Comparison of ENCODE assay signal across 17 cellular contexts in the genomic region with DNA sequence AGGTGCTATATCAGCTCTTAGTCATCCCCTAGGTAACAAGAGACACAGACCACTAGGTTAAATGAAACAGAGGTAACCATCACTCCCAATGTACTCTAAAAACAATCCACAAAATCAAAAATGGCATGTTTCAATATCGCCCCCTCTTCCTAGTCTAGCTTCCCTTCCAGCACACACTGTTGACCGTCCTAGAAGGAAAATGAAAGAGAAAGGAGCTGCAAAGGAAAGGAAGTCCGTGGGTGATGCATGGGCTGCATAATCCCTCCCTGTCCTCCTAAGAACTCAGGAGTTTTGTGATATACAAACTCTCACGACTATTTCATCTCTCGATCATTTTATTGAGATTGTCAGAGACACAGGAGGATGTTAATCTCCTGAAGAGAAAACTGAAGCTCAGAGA.
A peak's percentile ranks its signal among the peaks of the same experiment; 100 is the strongest.
DNase-seq lines count a peak whose midpoint lies in the region; TF ChIP-seq lines count a peak whose summit lies in the region.
"Had no signal": no experiment of that assay in that cellular context is flagged by ENCODE, and none has a peak within 500 bp of the region (broad histone marks: within the 10 kb centered on the region; RNA-seq: fewer than 3 reads in every experiment).

No MANE protein-coding gene starts in this region.

- no CpG with 5 or more reads among the region's 5 CpGs for WGBS in trophoblast cell (ENCODE audit: extremely low coverage, insufficient coverage, insufficient read length)

- H3K27me3 ChIP-seq in ACC112 (ENCODE audit: insufficient read depth, low read length): peaks cover 5% of the 10 kb centered on the region; the same call in 1 of the 2 replicates
- no peaks in the 10 kb centered on the region for H3K27me3 ChIP-seq in osteoblast (ENCODE audit: insufficient read depth, low read length)
- no peaks in the 10 kb centered on the region for H3K27me3 ChIP-seq in trophoblast cell (ENCODE audit: insufficient read depth, low read length)

- H2BK5ac ChIP-seq in trophoblast cell (ENCODE audit: low read depth, low read length, poor library complexity): no peak overlapping the region

- H3K4me3 ChIP-seq in ACC112 (ENCODE audit: low read depth, low read length) (peak overlapping the region; percentile 49; the same call in 1 of the 2 replicates), osteoblast (ENCODE audit: insufficient read depth, low read length) (no peak overlapping the region), trophoblast cell (ENCODE audit: low read depth, low read length) (no peak overlapping the region)
- H3K4me3 ChIP-seq: K562 had no signal

- no peak overlapping the region for H2BK12ac ChIP-seq in trophoblast cell (ENCODE audit: low read length)

- H3K79me1 ChIP-seq in trophoblast cell (ENCODE audit: low read length): peaks cover 1% of the 10 kb centered on the region

- H3K36me3 ChIP-seq in ACC112 (ENCODE audit: insufficient read depth, low read length) (no peaks in the 10 kb centered on the region), osteoblast (ENCODE audit: insufficient read depth, low read length) (no peaks in the 10 kb centered on the region), trophoblast cell (ENCODE audit: control insufficient read depth in 1 of 2, insufficient read depth in 2 of 2, low read length in 2 of 2) (no peaks in the 10 kb centered on the region)

- H3K4me2 ChIP-seq in osteoblast (ENCODE audit: insufficient read depth, low read length) (peak overlapping the region; percentile 2), trophoblast cell (ENCODE audit: low read length) (no peak overlapping the region)

- H3K9ac ChIP-seq in trophoblast cell (ENCODE audit: low read length): no peak overlapping the region

- no peak for TF ChIP-seq CTCF in osteoblast (IDR thresholded peaks at IDR 0.05; ENCODE audit: extremely low read depth, low read depth, low read length)

- no peak overlapping the region for H3K14ac ChIP-seq in trophoblast cell (ENCODE audit: low read length)

- H3K27ac ChIP-seq in ACC112 (ENCODE audit: low read depth, low read length) (no peak overlapping the region), osteoblast (ENCODE audit: low read depth, low read length) (no peak overlapping the region), trophoblast cell (ENCODE audit: low read depth, low read length) (no peak overlapping the region), caudate nucleus (ENCODE audit: low read depth, low read length) (no peak overlapping the region)

- H3K9me3 ChIP-seq in osteoblast (ENCODE audit: low read depth, low read length) (no peaks in the 10 kb centered on the region), trophoblast cell (ENCODE audit: insufficient read depth, low read depth, low read length) (no peaks in the 10 kb centered on the region)

- DNase-seq in Daoy (ENCODE audit: low read depth): peak; percentile 14
- peak; percentile 5 for DNase-seq in RPMI7951 (ENCODE audit: low read depth)
- DNase-seq in osteoblast (ENCODE audit: insufficient read length, low spot score, missing footprints): peak; percentile 61
- DNase-seq in trophoblast cell: no peak
- DNase-seq in caudate nucleus (lab: John Stamatoyannopoulos, UW): no peak
- DNase-seq in stimulated activated CD4-positive, alpha-beta T cell treated with anti-CD3 and anti-CD28 coated beads, Interleukin-15, amount 100 ng/mL, for 24 hours: no peak
- DNase-seq: ACHN; AML-193; Calu3; CD4-positive, CD25-positive, alpha-beta regulatory T cell; DMS53; H7; NCI-H1436; NCI-H2081; NCI-H524 treated with DMSO at 0.1 percent for 48 hours had no signal

- H4K20me1 ChIP-seq in osteoblast (ENCODE audit: insufficient read depth, low read length): no peaks in the 10 kb centered on the region

- no peak overlapping the region for H4K12ac ChIP-seq in trophoblast cell (ENCODE audit: low read depth, low read length)

- H3K79me2 ChIP-seq in ACC112 (ENCODE audit: control insufficient read depth, insufficient read depth, low read length, unreplicated experiment) (no peaks in the 10 kb centered on the region), osteoblast (ENCODE audit: insufficient read depth, low read length) (no peaks in the 10 kb centered on the region), trophoblast cell (ENCODE audit: control insufficient read depth, insufficient read depth, low read length, poor library complexity) (no peaks in the 10 kb centered on the region)

- H3K18ac ChIP-seq in trophoblast cell (ENCODE audit: low read length): no peak overlapping the region

- no peak overlapping the region for H2BK120ac ChIP-seq in trophoblast cell (ENCODE audit: insufficient read depth, low read length, poor library complexity)

- no peak overlapping the region for H4K91ac ChIP-seq in trophoblast cell (ENCODE audit: low read depth, low read length)

- H3K4ac ChIP-seq in trophoblast cell (ENCODE audit: low read depth, low read length): no peak overlapping the region

- H4K8ac ChIP-seq in trophoblast cell (ENCODE audit: low read depth, low read length): no peak overlapping the region

- H3K4me1 ChIP-seq in ACC112 (ENCODE audit: control insufficient read depth, insufficient read depth, low read length, unreplicated experiment) (peaks cover 4% of the 10 kb centered on the region), osteoblast (ENCODE audit: insufficient read depth, low read length) (peaks cover 2% of the 10 kb centered on the region), trophoblast cell (ENCODE audit: control insufficient read depth in 1 of 2, insufficient read depth in 2 of 2, low read length in 2 of 2) (peaks cover 3 to 4% of the 10 kb centered on the region in 2 experiments)

- H3K23ac ChIP-seq in trophoblast cell (ENCODE audit: low read length): no peak overlapping the region

- H2AK5ac ChIP-seq in trophoblast cell (ENCODE audit: low read length): no peak overlapping the region

- H2AFZ ChIP-seq in ACC112 (ENCODE audit: low read length, unreplicated experiment) (no peak overlapping the region), osteoblast (ENCODE audit: low read length) (peak overlapping the region; percentile 29), trophoblast cell (ENCODE audit: insufficient read depth, low read length, poor library complexity) (no peak overlapping the region)

Comparison
In these comparisons a context has a peak if more than half of its experiments do, and no peak if none do; other contexts are left out.
1. DNase-seq: peak in Daoy (single experiment), RPMI7951 (single experiment) and osteoblast (single experiment); none in trophoblast cell (0 of 2), caudate nucleus (0 of 61) and stimulated activated CD4-positive, alpha-beta T cell treated with anti-CD3 and anti-CD28 coated beads, Interleukin-15, amount 100 ng/mL, for 24 hours (single experiment).